ENCODE assay signal across 17 cellular contexts in the genomic region with DNA sequence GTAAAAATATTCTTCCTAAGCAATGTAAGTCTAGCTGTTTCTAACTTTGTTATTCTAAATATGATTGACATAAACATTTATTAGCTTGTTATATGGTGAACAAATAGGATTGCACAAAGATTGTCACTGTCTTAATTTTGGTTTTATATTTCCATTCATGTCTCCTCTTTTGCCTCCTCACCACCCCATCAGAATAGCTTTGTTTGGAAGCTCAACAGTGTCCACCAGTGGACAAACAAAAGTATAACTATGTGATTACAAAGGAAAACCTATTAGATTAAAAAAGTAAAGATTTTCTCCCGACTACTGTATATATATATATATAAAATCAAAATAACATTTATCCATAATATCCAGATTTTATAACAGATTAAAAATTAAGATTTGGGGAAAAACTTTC.
A peak's percentile ranks its signal among the peaks of the same experiment; 100 is the strongest.
DNase-seq lines count a peak whose midpoint lies in the region; ATAC-seq and TF ChIP-seq lines count a peak whose summit lies in the region.
"Had no signal": no experiment of that assay in that cellular context is flagged by ENCODE, and none has a peak within 500 bp of the region (broad histone marks: within the 10 kb centered on the region; RNA-seq: fewer than 3 reads in every experiment).

No MANE protein-coding gene starts in this region.

- DNase-seq in DMS53 (lab: John Stamatoyannopoulos, UW) (peak; percentile 67), Kasumi-1 (lab: John Stamatoyannopoulos, UW) (peak; percentile 13 to 20), PC-9 (no peak), mesendoderm (peak; percentile 18), neuronal stem cell (ENCODE audit: low spot score) (no peak)
- no peak for DNase-seq in activated CD4-positive, alpha-beta T cell treated with anti-CD3 and anti-CD28 coated beads for 1 hour
- DNase-seq: activated CD8-positive, alpha-beta T cell treated with anti-CD3 and anti-CD28 coated beads for 36 hours; activated effector memory CD4-positive, alpha-beta T cell treated with anti-CD3 and anti-CD28 coated beads, Interleukin-2, amount 50 U/mL, for 16 hours; CD4-positive, alpha-beta T cell; GF-D8; GOT3; hypothalamus; KG1; Peyer's patch; stimulated activated naive CD4-positive, alpha-beta T cell treated with Interleukin-2 at 50 U/mL for 16 hours had no signal

- H3K79me1 ChIP-seq in mesendoderm (ENCODE audit: low read length) (no peaks in the 10 kb centered on the region), neuronal stem cell (ENCODE audit: low read depth, low read length) (no peaks in the 10 kb centered on the region)

- H4K5ac ChIP-seq in mesendoderm (ENCODE audit: low read length) = no peak overlapping the region

- WGBS in mesendoderm (ENCODE audit: extremely low coverage, insufficient coverage, low lambda C conversion rate) = no CpG with 5 or more reads among the region's 1 CpG
- no CpG with 5 or more reads among the region's 1 CpG for WGBS in neuronal stem cell (ENCODE audit: extremely low coverage in 2 of 2, insufficient read length in 2 of 2, insufficient replicate concordance in 1 of 2), 2 donors

- no peaks in the 10 kb centered on the region for H3K27me3 ChIP-seq in PC-9 (ENCODE audit: insufficient read depth, low read depth)
- H3K27me3 ChIP-seq in mesendoderm (ENCODE audit: insufficient read depth, low read length, poor library complexity) = no peaks in the 10 kb centered on the region
- H3K27me3 ChIP-seq in neuronal stem cell (ENCODE audit: control insufficient read depth in 3 of 3, insufficient read depth in 3 of 3, low read depth in 1 of 3, low read length in 3 of 3) = no peaks in the 10 kb centered on the region
- H3K27me3 ChIP-seq: Peyer's patch had no signal

- no peak overlapping the region for H2AFZ ChIP-seq in PC-9
- H2AFZ ChIP-seq in neuronal stem cell (ENCODE audit: low read length) = no peak overlapping the region

- H3K9ac ChIP-seq in mesendoderm (ENCODE audit: low read length) = no peak overlapping the region
- no peak overlapping the region for H3K9ac ChIP-seq in neuronal stem cell (ENCODE audit: low read depth, low read length, poor library complexity)

- H2BK15ac ChIP-seq in mesendoderm (replicated peaks; ENCODE audit: low read depth) (no peak overlapping the region), neuronal stem cell (ENCODE audit: low read length) (no peak overlapping the region)

- H3F3A ChIP-seq in PC-9 (ENCODE audit: insufficient read depth, low read depth) = no peaks in the 10 kb centered on the region

- H2BK120ac ChIP-seq in mesendoderm (ENCODE audit: low read depth, low read length) (no peak overlapping the region), neuronal stem cell (ENCODE audit: low read depth, low read length) (no peak overlapping the region)

- H4K8ac ChIP-seq in mesendoderm (ENCODE audit: low read depth, low read length) (no peak overlapping the region), neuronal stem cell (ENCODE audit: low read depth, low read length) (no peak overlapping the region)

- POLR2A ChIA-PET in PC-9 (lab: Charles Lee; ENCODE audit: unreplicated experiment) = no interaction called here

- no peak overlapping the region for H4K91ac ChIP-seq in neuronal stem cell (ENCODE audit: low read depth, low read length, poor library complexity)

- CTCF ChIA-PET in PC-9 (lab: Charles Lee) = no interaction called here

- H3K9me2 ChIP-seq in PC-9 (ENCODE audit: insufficient read depth) = no peaks in the 10 kb centered on the region

- H3K79me2 ChIP-seq in PC-9 (ENCODE audit: low read depth) (no peaks in the 10 kb centered on the region), mesendoderm (ENCODE audit: control insufficient read depth, insufficient read depth, low read length) (no peaks in the 10 kb centered on the region)

- intact Hi-C loops in PC-9 (cut with micrococcal nuclease; ENCODE audit: unreplicated experiment) = no loop called here

- TF ChIP-seq CTCF in PC-9 (conservative IDR thresholded peaks at IDR 0.05) = 0 out of 2 replicates have a peak, but pooled peaks have one; percentile 33

- H2BK5ac ChIP-seq in mesendoderm (ENCODE audit: low read length) = no peak overlapping the region
- no peak overlapping the region for H2BK5ac ChIP-seq in neuronal stem cell (ENCODE audit: low read length)

- H3K23ac ChIP-seq in mesendoderm (ENCODE audit: low read length) (no peak overlapping the region), neuronal stem cell (ENCODE audit: low read depth, low read length, poor library complexity) (no peak overlapping the region)

- no peak overlapping the region for H3K14ac ChIP-seq in neuronal stem cell (ENCODE audit: low read length)

- H4K20me1 ChIP-seq in PC-9 (ENCODE audit: insufficient read depth) = no peaks in the 10 kb centered on the region

- H3K36me3 ChIP-seq in PC-9 (ENCODE audit: low read depth) = no peaks in the 10 kb centered on the region
- H3K36me3 ChIP-seq in mesendoderm (ENCODE audit: control insufficient read depth, insufficient read depth, low read length) = no peaks in the 10 kb centered on the region
- no peaks in the 10 kb centered on the region for H3K36me3 ChIP-seq in neuronal stem cell (replicated peaks in 1 of 2; ENCODE audit: control insufficient read depth in 2 of 2, insufficient read depth in 2 of 2, low read length in 2 of 2)
- H3K36me3 ChIP-seq: Peyer's patch had no signal

- H2BK12ac ChIP-seq in neuronal stem cell (ENCODE audit: low read length) = no peak overlapping the region

- H3K18ac ChIP-seq in mesendoderm (ENCODE audit: low read length) (no peak overlapping the region), neuronal stem cell (ENCODE audit: low read length) (no peak overlapping the region)

- ATAC-seq in GM21717 (IDR thresholded peaks at IDR 0.05; ENCODE audit: unreplicated experiment) = no peak
- ATAC-seq: activated CD8-positive, alpha-beta T cell treated with anti-CD3 and anti-CD28 coated beads for 36 hours; natural killer cell treated with Interleukin-12 subunit alpha and Interleukin-12 subunit beta and Interleukin-15 and Interleukin-18, amount 100 ng/mL, for 72 hours had no signal

- H3K4me3 ChIP-seq in PC-9 (no peak overlapping the region), mesendoderm (ENCODE audit: low read length) (no peak overlapping the region), neuronal stem cell (ENCODE audit: low read length in 2 of 2) (no peak overlapping the region)
- H3K4me3 ChIP-seq: Peyer's patch had no signal

- H3K9me3 ChIP-seq in PC-9 (ENCODE audit: insufficient read depth, low read depth) = no peaks in the 10 kb centered on the region
- no peaks in the 10 kb centered on the region for H3K9me3 ChIP-seq in neuronal stem cell (replicated peaks in 1 of 2; ENCODE audit: control insufficient read depth in 2 of 2, insufficient read depth in 1 of 2, low read depth in 1 of 2, low read length in 2 of 2)
- H3K9me3 ChIP-seq: Peyer's patch had no signal

- no peak overlapping the region for H3K4ac ChIP-seq in mesendoderm (ENCODE audit: low read depth, low read length)
- no peak overlapping the region for H3K4ac ChIP-seq in neuronal stem cell (ENCODE audit: low read length)

- H3K4me1 ChIP-seq in PC-9 (replicated peaks; ENCODE audit: insufficient read depth) = no peaks in the 10 kb centered on the region
- H3K4me1 ChIP-seq in mesendoderm (ENCODE audit: control insufficient read depth, low read depth, low read length) = no peaks in the 10 kb centered on the region
- H3K4me1 ChIP-seq in neuronal stem cell (ENCODE audit: control insufficient read depth in 2 of 2, insufficient read depth in 1 of 2, low read depth in 1 of 2, low read length in 2 of 2) = no peaks in the 10 kb centered on the region
- H3K4me1 ChIP-seq: Peyer's patch had no signal

- H3K4me2 ChIP-seq in PC-9 (no peak overlapping the region), mesendoderm (ENCODE audit: low read length) (no peak overlapping the region), neuronal stem cell (ENCODE audit: insufficient read depth, low read length, poor library complexity, severe bottlenecking) (no peak overlapping the region)

- H2AK5ac ChIP-seq in mesendoderm (ENCODE audit: low read length) = no peak overlapping the region
- no peak overlapping the region for H2AK5ac ChIP-seq in neuronal stem cell (ENCODE audit: low read depth, low read length)

- no TSS peak for BruUV-seq in PC-9 (replicated peaks; lab: Mats Ljungman, UMichigan)

- H3K27ac ChIP-seq in PC-9 (no peak overlapping the region), mesendoderm (ENCODE audit: low read depth, low read length) (no peak overlapping the region), neuronal stem cell (replicated peaks; ENCODE audit: low read length) (no peak overlapping the region)
- H3K27ac ChIP-seq: Peyer's patch had no signal

- no peak overlapping the region for H3K56ac ChIP-seq in mesendoderm (ENCODE audit: low read length)

Comparison
In these comparisons a context has a peak if more than half of its experiments do, and no peak if none do; other contexts are left out.
1. DNase-seq: peak in DMS53 (single experiment), Kasumi-1 (2 of 2) and mesendoderm (single experiment); none in PC-9 (0 of 2), neuronal stem cell (single experiment) and activated CD4-positive, alpha-beta T cell treated with anti-CD3 and anti-CD28 coated beads for 1 hour (single experiment).